In genomic region chr2:239790721-239791120, GRCh38 we compare ENCODE assay signal across 13 cellular contexts.
DNase-seq lines count a peak whose midpoint lies in the region; ATAC-seq, FAIRE-seq and TF ChIP-seq lines count a peak whose summit lies in the region.
"Had no signal": no experiment of that assay in that cellular context is flagged by ENCODE, and none has a peak within 500 bp of the region (broad histone marks: within the 10 kb centered on the region; RNA-seq: fewer than 3 reads in every experiment).

No MANE protein-coding gene starts in this region.

- no peaks in the 10 kb centered on the region for H3K27me3 ChIP-seq in right cardiac atrium (ENCODE audit: control insufficient read depth, insufficient read depth)
- no peaks in the 10 kb centered on the region for H3K27me3 ChIP-seq in layer of hippocampus (ENCODE audit: control insufficient read depth, insufficient read depth, low read length)

- 68% methylated on average over 9 of the region's 9 CpGs for WGBS in right cardiac atrium

- ATAC-seq in right cardiac atrium (no peak), sciatic nerve (no peak)

- TF ChIP-seq CTCF in D721Med (IDR thresholded peaks at IDR 0.05; ENCODE audit: insufficient read depth, missing control alignments), result no peak

- intact Hi-C loops in cardiac septum (cut with DNase I) (no loop called here), right cardiac atrium (cut with DNase I) (no loop called here), sciatic nerve (cut with DNase I) (no loop called here)

- DNase-seq in cardiac septum (ENCODE audit: low spot score), result peak; percentile 36
- no peak for DNase-seq in right cardiac atrium
- DNase-seq in sciatic nerve (ENCODE audit: low spot score), result peak; percentile 35
- DNase-seq in dedifferentiated amniotic fluid mesenchymal stem cell (ENCODE audit: extremely low spot score), result no peak
- no peak for DNase-seq in D721Med (ENCODE audit: insufficient read length, low spot score)
- no peak for DNase-seq in NCI-H345 treated with DMSO at 0.1 percent for 48 hours (lab: John Stamatoyannopoulos, UW; ENCODE audit: unreplicated experiment)
- DNase-seq: HFFc6, KG1, NCI-H1105 treated with DMSO at 0.1 percent for 48 hours, NCI-H1694 had no signal

- no peaks in the 10 kb centered on the region for H3K4me1 ChIP-seq in right cardiac atrium (ENCODE audit: control insufficient read depth, insufficient read depth, low read length)

- FAIRE-seq in D721Med (lab: Jason Lieb, UNC), result no peak
- FAIRE-seq: A204.1, H54 had no signal

- H3K9me3 ChIP-seq in right cardiac atrium (ENCODE audit: control insufficient read depth, low read length), result no peaks in the 10 kb centered on the region

- H3K27ac ChIP-seq in right cardiac atrium (ENCODE audit: low read length) (no peak overlapping the region), layer of hippocampus (ENCODE audit: low read depth, low read length) (peak overlapping the region; percentile 52)

- H3K4me3 ChIP-seq in right cardiac atrium (ENCODE audit: low read length), result no peak overlapping the region

Comparison
In these comparisons a context has a peak if more than half of its experiments do, and no peak if none do; other contexts are left out.
1. DNase-seq: peak in cardiac septum (single experiment) and sciatic nerve (single experiment); none in right cardiac atrium (0 of 3), dedifferentiated amniotic fluid mesenchymal stem cell (single experiment), D721Med (single experiment) and NCI-H345 treated with DMSO at 0.1 percent for 48 hours (single experiment).